1 cellular context compared by ENCODE assay signal in genomic region chr21:44012474-44013379, GRCh38.
A peak's percentile ranks its signal among the peaks of the same experiment; 100 is the strongest.
TF ChIP-seq lines count a peak whose summit lies in the region.

No MANE protein-coding gene starts in this region.

TF ChIP-seq in K562, 482 proteins besides CTCF, POLR2A, EP300 and RAD21 (continued from another document):
- TF ChIP-seq TSHZ1 (CRISPR knock-in tag; IDR thresholded peaks at IDR 0.05) (no peak), NR2C1 (IDR thresholded peaks at IDR 0.05) (peak; percentile 96), NR2C1 (tag; IDR thresholded peaks at IDR 0.05) (peak; percentile 97), SNAPC5 (CRISPR knock-in tag; IDR thresholded peaks at IDR 0.05) (no peak), ZNF316 (IDR thresholded peaks at IDR 0.05) (no peak), TAL1 (IDR thresholded peaks at IDR 0.05) (no peak), ZFPM2 (CRISPR knock-in tag; IDR thresholded peaks at IDR 0.05) (no peak), STAT5B (CRISPR knock-in tag; IDR thresholded peaks at IDR 0.05) (no peak), ZNF232 (CRISPR knock-in tag; IDR thresholded peaks at IDR 0.05) (no peak), CREBBP (IDR thresholded peaks at IDR 0.05; ENCODE audit: low read depth, low read length) (no peak), ZNF764 (CRISPR knock-in tag; IDR thresholded peaks at IDR 0.05; ENCODE audit: low read depth) (no peak), ETV1 (tag; conservative IDR thresholded peaks at IDR 0.05; ENCODE audit: low read depth) (no peak), SREBF2 (CRISPR knock-in tag; IDR thresholded peaks at IDR 0.05) (no peak), HNRNPL (IDR thresholded peaks at IDR 0.05; ENCODE audit: low read depth, low read length) (peak; percentile 90; the same call in 1 of the 2 replicates), CREB5 (CRISPR knock-in tag; IDR thresholded peaks at IDR 0.05) (no peak), ZFP30 (CRISPR knock-in tag; IDR thresholded peaks at IDR 0.05; ENCODE audit: borderline replicate concordance) (no peak), MEIS2 (IDR thresholded peaks at IDR 0.05; ENCODE audit: partially characterized antibody) (peak; percentile 14), TRIM25 (IDR thresholded peaks at IDR 0.05; ENCODE audit: borderline replicate concordance) (no peak), ZNF212 (CRISPR knock-in tag; IDR thresholded peaks at IDR 0.05) (no peak), PPARD (CRISPR knock-in tag; IDR thresholded peaks at IDR 0.05) (no peak), HOMEZ (CRISPR knock-in tag; IDR thresholded peaks at IDR 0.05) (no peak), TBL1XR1 (IDR thresholded peaks at IDR 0.05; ENCODE audit: low read length in 2 of 2) (no peak), ZNF778 (CRISPR knock-in tag; IDR thresholded peaks at IDR 0.05) (no peak), POLR2AphosphoS5 (IDR thresholded peaks at IDR 0.05; ENCODE audit: control insufficient read depth, insufficient read depth, low read depth, low read length) (0 out of 2 replicates have a peak, but pooled peaks have one; percentile 13), DMBX1 (CRISPR knock-in tag; IDR thresholded peaks at IDR 0.05; ENCODE audit: borderline replicate concordance) (0 out of 2 replicates have a peak, but pooled peaks have one; percentile 33), MTF1 (CRISPR knock-in tag; IDR thresholded peaks at IDR 0.05; ENCODE audit: borderline replicate concordance) (no peak), ESRRA (IDR thresholded peaks at IDR 0.05; ENCODE audit: borderline replicate concordance, low read depth) (peak; percentile 98), PURB (CRISPR knock-in tag; IDR thresholded peaks at IDR 0.05; ENCODE audit: low read depth) (no peak), TEAD2 (tag; IDR thresholded peaks at IDR 0.05) (no peak), ZZZ3 (IDR thresholded peaks at IDR 0.05) (no peak), NFXL1 (CRISPR knock-in tag; IDR thresholded peaks at IDR 0.05) (no peak), PRPF4 (IDR thresholded peaks at IDR 0.05; ENCODE audit: insufficient read depth, low read depth, low read length, poor library complexity, severe bottlenecking) (no peak), THRAP3 (IDR thresholded peaks at IDR 0.05; ENCODE audit: borderline replicate concordance) (no peak), NFE2 (IDR thresholded peaks at IDR 0.05; ENCODE audit: low read depth) (no peak; the same call in 1 of the 2 replicates), CBX3 (IDR thresholded peaks at IDR 0.05; ENCODE audit: borderline replicate concordance in 1 of 2, low read length in 2 of 2) (0 out of 3 replicates have a peak, but pooled peaks of 1 of the 2 experiments have one; percentile 7), ZEB2 (IDR thresholded peaks at IDR 0.05) (peak; percentile 67)
- TF ChIP-seq, protein P1, sequence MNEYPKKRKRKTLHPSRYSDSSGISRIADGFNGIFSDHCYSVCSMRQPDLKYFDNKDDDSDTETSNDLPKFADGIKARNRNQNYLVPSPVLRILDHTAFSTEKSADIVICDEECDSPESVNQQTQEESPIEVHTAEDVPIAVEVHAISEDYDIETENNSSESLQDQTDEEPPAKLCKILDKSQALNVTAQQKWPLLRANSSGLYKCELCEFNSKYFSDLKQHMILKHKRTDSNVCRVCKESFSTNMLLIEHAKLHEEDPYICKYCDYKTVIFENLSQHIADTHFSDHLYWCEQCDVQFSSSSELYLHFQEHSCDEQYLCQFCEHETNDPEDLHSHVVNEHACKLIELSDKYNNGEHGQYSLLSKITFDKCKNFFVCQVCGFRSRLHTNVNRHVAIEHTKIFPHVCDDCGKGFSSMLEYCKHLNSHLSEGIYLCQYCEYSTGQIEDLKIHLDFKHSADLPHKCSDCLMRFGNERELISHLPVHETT (CRISPR knock-in tag; conservative IDR thresholded peaks at IDR 0.05 in 1 of 2, IDR thresholded peaks at IDR 0.05 in 1 of 2), result peak in 1 of 2 experiments; percentile 68; a peak in 1 of 4 replicates
- TF ChIP-seq, protein P2, sequence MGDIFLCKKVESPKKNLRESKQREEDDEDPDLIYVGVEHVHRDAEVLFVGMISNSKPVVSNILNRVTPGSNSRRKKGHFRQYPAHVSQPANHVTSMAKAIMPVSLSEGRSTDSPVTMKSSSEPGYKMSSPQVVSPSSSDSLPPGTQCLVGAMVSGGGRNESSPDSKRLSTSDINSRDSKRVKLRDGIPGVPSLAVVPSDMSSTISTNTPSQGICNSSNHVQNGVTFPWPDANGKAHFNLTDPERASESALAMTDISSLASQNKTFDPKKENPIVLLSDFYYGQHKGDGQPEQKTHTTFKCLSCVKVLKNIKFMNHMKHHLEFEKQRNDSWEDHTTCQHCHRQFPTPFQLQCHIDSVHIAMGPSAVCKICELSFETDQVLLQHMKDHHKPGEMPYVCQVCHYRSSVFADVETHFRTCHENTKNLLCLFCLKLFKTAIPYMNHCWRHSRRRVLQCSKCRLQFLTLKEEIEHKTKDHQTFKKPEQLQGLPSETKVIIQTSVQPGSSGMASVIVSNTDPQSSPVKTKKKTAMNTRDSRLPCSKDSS (IDR thresholded peaks at IDR 0.05; ENCODE audit: low read depth, partially characterized antibody), result no peak
- TF ChIP-seq, protein P3, sequence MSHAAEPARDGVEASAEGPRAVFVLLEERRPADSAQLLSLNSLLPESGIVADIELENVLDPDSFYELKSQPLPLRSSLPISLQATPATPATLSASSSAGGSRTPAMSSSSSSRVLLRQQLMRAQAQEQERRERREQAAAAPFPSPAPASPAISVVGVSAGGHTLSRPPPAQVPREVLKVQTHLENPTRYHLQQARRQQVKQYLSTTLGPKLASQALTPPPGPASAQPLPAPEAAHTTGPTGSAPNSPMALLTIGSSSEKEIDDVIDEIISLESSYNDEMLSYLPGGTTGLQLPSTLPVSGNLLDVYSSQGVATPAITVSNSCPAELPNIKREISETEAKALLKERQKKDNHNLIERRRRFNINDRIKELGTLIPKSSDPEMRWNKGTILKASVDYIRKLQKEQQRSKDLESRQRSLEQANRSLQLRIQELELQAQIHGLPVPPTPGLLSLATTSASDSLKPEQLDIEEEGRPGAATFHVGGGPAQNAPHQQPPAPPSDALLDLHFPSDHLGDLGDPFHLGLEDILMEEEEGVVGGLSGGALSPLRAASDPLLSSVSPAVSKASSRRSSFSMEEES (CRISPR knock-in tag; IDR thresholded peaks at IDR 0.05), result no peak
- TF ChIP-seq, protein P4, sequence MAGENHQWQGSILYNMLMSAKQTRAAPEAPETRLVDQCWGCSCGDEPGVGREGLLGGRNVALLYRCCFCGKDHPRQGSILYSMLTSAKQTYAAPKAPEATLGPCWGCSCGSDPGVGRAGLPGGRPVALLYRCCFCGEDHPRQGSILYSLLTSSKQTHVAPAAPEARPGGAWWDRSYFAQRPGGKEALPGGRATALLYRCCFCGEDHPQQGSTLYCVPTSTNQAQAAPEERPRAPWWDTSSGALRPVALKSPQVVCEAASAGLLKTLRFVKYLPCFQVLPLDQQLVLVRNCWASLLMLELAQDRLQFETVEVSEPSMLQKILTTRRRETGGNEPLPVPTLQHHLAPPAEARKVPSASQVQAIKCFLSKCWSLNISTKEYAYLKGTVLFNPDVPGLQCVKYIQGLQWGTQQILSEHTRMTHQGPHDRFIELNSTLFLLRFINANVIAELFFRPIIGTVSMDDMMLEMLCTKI (IDR thresholded peaks at IDR 0.05; ENCODE audit: partially characterized antibody), result no peak
- TF ChIP-seq, protein P5, sequence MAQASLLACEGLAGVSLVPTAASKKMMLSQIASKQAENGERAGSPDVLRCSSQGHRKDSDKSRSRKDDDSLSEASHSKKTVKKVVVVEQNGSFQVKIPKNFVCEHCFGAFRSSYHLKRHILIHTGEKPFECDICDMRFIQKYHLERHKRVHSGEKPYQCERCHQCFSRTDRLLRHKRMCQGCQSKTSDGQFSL (CRISPR knock-in tag; IDR thresholded peaks at IDR 0.05), result peak; percentile 59; the same call in 1 of the 2 replicates
- TF ChIP-seq, protein P5 (tag; IDR thresholded peaks at IDR 0.05), result no peak
- TF ChIP-seq, protein P6, sequence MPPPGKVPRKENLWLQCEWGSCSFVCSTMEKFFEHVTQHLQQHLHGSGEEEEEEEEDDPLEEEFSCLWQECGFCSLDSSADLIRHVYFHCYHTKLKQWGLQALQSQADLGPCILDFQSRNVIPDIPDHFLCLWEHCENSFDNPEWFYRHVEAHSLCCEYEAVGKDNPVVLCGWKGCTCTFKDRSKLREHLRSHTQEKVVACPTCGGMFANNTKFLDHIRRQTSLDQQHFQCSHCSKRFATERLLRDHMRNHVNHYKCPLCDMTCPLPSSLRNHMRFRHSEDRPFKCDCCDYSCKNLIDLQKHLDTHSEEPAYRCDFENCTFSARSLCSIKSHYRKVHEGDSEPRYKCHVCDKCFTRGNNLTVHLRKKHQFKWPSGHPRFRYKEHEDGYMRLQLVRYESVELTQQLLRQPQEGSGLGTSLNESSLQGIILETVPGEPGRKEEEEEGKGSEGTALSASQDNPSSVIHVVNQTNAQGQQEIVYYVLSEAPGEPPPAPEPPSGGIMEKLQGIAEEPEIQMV (tag; conservative IDR thresholded peaks at IDR 0.05; ENCODE audit: low read depth), result no peak
TF ChIP-seq in K562: peak in this region for 125.
